In genomic region chr17:41786227-41787020, GRCh38 we compare ENCODE assay signal across 8 cellular contexts. TPM values are rescaled to one million over a fixed set of nuclear protein-coding genes. Genes with fewer than 3 reads are reported as not detected.
DNase-seq lines count a peak whose midpoint lies in the region; ATAC-seq and TF ChIP-seq lines count a peak whose summit lies in the region.

TSS of gene JUP (minus strand) at chr17:41786711. CDS start at chr17:41771854, 14,857 bp downstream.

- no peak within 1 kb of the TSS for H3K23ac ChIP-seq in trophoblast cell (ENCODE audit: low read length)

- H2BK5ac ChIP-seq in trophoblast cell (ENCODE audit: low read depth, low read length, poor library complexity): peak within 1 kb of the TSS; percentile 83

- H3K4me1 ChIP-seq in DOHH2 (ENCODE audit: control insufficient read depth, low read length): peaks cover 25% of the 10 kb centered on the region
- H3K4me1 ChIP-seq in heart left ventricle: peaks cover 13 to 60% (median 41%) of the 10 kb centered on the region in 12 donors
- H3K4me1 ChIP-seq in trophoblast cell (ENCODE audit: control insufficient read depth in 1 of 2, insufficient read depth in 2 of 2, low read length in 2 of 2): peaks cover 20 to 23% of the 10 kb centered on the region in 2 experiments
- peaks cover 0 to 51% (median 26%) of the 10 kb centered on the region in 4 donors for H3K4me1 ChIP-seq in tibial nerve

- H3K9ac ChIP-seq in trophoblast cell (ENCODE audit: low read length): peak within 1 kb of the TSS; percentile 86

- peak; percentile 62 for TF ChIP-seq CTCF in DOHH2 (IDR thresholded peaks at IDR 0.05; ENCODE audit: low read depth, low read length, poor library complexity, severe bottlenecking)
- peak; percentile 39 for TF ChIP-seq CTCF in HFF-Myc (IDR thresholded peaks at IDR 0.05; ENCODE audit: low read depth, low read length, missing control alignments)
- peak; percentile 29 to 84 (median 74) for TF ChIP-seq CTCF in heart left ventricle (IDR thresholded peaks at IDR 0.05)
- TF ChIP-seq CTCF in tibial nerve (IDR thresholded peaks at IDR 0.05): peak; percentile 34 to 83 (median 58)

- intact Hi-C loops in heart left ventricle (cut with DNase I): no loop called here

- ATAC-seq in heart left ventricle: peak; percentile 91 to 94 (median 92)

- H3K9me3 ChIP-seq in DOHH2 (ENCODE audit: control insufficient read depth, insufficient read depth, low read length): no peaks in the 10 kb centered on the region
- H3K9me3 ChIP-seq in heart left ventricle: no peaks in the 10 kb centered on the region
- no peaks in the 10 kb centered on the region for H3K9me3 ChIP-seq in trophoblast cell (ENCODE audit: insufficient read depth, low read depth, low read length)
- no peaks in the 10 kb centered on the region for H3K9me3 ChIP-seq in tibial nerve

- H3K27ac ChIP-seq in DOHH2 (ENCODE audit: low read depth, low read length) (no peak within 1 kb of the TSS), heart left ventricle (peak within 1 kb of the TSS; percentile 86 to 98 (median 96)), trophoblast cell (ENCODE audit: low read depth, low read length) (peak within 1 kb of the TSS; percentile 93), tibial nerve (peak within 1 kb of the TSS; percentile 65 to 93 (median 84))

- peak; percentile 98 to 100 for TF ChIP-seq POLR2A in heart left ventricle (IDR thresholded peaks at IDR 0.05)
- peak; percentile 79 to 99 for TF ChIP-seq POLR2A in tibial nerve (IDR thresholded peaks at IDR 0.05)

- H4K8ac ChIP-seq in trophoblast cell (ENCODE audit: low read depth, low read length): peak within 1 kb of the TSS; percentile 95

- H3K79me2 ChIP-seq in DOHH2 (ENCODE audit: control insufficient read depth, low read length) (no peaks in the 10 kb centered on the region), trophoblast cell (ENCODE audit: control insufficient read depth, insufficient read depth, low read length, poor library complexity) (peaks cover 43% of the 10 kb centered on the region)

- H3K27me3 ChIP-seq in DOHH2 (ENCODE audit: control insufficient read depth, low read length) (peaks cover 65% of the 10 kb centered on the region), heart left ventricle (no peaks in the 10 kb centered on the region), trophoblast cell (ENCODE audit: insufficient read depth, low read length) (no peaks in the 10 kb centered on the region), tibial nerve (no peaks in the 10 kb centered on the region)

- 1% methylated on average over 30 to 79 of the region's 79 CpGs for WGBS in heart left ventricle, 4 donors
- WGBS in trophoblast cell (ENCODE audit: extremely low coverage, insufficient coverage, insufficient read length): no CpG with 5 or more reads among the region's 79 CpGs
- WGBS in tibial nerve, 2 donors: 0 to 1% methylated on average over 20 to 31 of the region's 79 CpGs

- peak within 1 kb of the TSS; percentile 48 for H2AFZ ChIP-seq in trophoblast cell (ENCODE audit: insufficient read depth, low read length, poor library complexity)

- H4K91ac ChIP-seq in trophoblast cell (ENCODE audit: low read depth, low read length): peak within 1 kb of the TSS; percentile 98

- H4K12ac ChIP-seq in trophoblast cell (ENCODE audit: low read depth, low read length): peak within 1 kb of the TSS; percentile 78

- TF ChIP-seq EP300 in tibial nerve (IDR thresholded peaks at IDR 0.05): peak; percentile 68 to 96

- H2BK12ac ChIP-seq in trophoblast cell (ENCODE audit: low read length): no peak within 1 kb of the TSS

- H2BK120ac ChIP-seq in trophoblast cell (ENCODE audit: insufficient read depth, low read length, poor library complexity): peak within 1 kb of the TSS; percentile 93

- DNase-seq in HFF-Myc (ENCODE audit: extremely low read depth, low read depth): peak; percentile 93
- peak; percentile 95 for DNase-seq in NCI-H1417 treated with DMSO at 0.1 percent for 48 hours (lab: John Stamatoyannopoulos, UW)
- DNase-seq in T-helper 1 cell: peak; percentile 69 to 87 (median 79)
- peak; percentile 89 for DNase-seq in amniotic stem cell (lab: John Stamatoyannopoulos, UW)
- DNase-seq in heart left ventricle: peak; percentile 99 to 100 (median 99)
- peak; percentile 100 for DNase-seq in trophoblast cell
- peak; percentile 95 to 98 for DNase-seq in tibial nerve (ENCODE audit: low spot score in 2 of 2)

- H3K9me2 ChIP-seq in DOHH2 (replicated peaks; ENCODE audit: control insufficient read depth, low read length): no peaks in the 10 kb centered on the region

- peak within 1 kb of the TSS; percentile 99 for H3K4ac ChIP-seq in trophoblast cell (ENCODE audit: low read depth, low read length)

- H3K4me2 ChIP-seq in DOHH2 (ENCODE audit: low read length) (peak within 1 kb of the TSS; percentile 61), trophoblast cell (ENCODE audit: low read length) (peak within 1 kb of the TSS; percentile 83)

- H3F3A ChIP-seq in DOHH2 (ENCODE audit: control insufficient read depth, insufficient read depth): no peaks in the 10 kb centered on the region

- H3K36me3 ChIP-seq in DOHH2 (ENCODE audit: control insufficient read depth, low read length) (no peaks in the 10 kb centered on the region), heart left ventricle (no peaks in the 10 kb centered on the region), trophoblast cell (ENCODE audit: control insufficient read depth in 1 of 2, insufficient read depth in 2 of 2, low read length in 2 of 2) (peaks cover 5 to 13% of the 10 kb centered on the region in 2 experiments), tibial nerve (no peaks in the 10 kb centered on the region)

- H3K79me1 ChIP-seq in trophoblast cell (ENCODE audit: low read length): peaks cover 26% of the 10 kb centered on the region

- peak within 1 kb of the TSS; percentile 97 for H3K14ac ChIP-seq in trophoblast cell (ENCODE audit: low read length)

- peak within 1 kb of the TSS; percentile 98 for H3K18ac ChIP-seq in trophoblast cell (ENCODE audit: low read length)

- H4K20me1 ChIP-seq in DOHH2 (ENCODE audit: control insufficient read depth, insufficient read depth, low read depth, low read length): no peaks in the 10 kb centered on the region

- peak within 1 kb of the TSS; percentile 62 for H3K4me3 ChIP-seq in DOHH2 (ENCODE audit: low read length)
- peak within 1 kb of the TSS; percentile 51 for H3K4me3 ChIP-seq in HFF-Myc (replicated peaks; ENCODE audit: low read depth, low read length)
- peak within 1 kb of the TSS; percentile 75 to 99 (median 88) for H3K4me3 ChIP-seq in heart left ventricle
- H3K4me3 ChIP-seq in trophoblast cell (ENCODE audit: low read depth, low read length): peak within 1 kb of the TSS; percentile 94
- peak within 1 kb of the TSS; percentile 63 to 87 (median 76) for H3K4me3 ChIP-seq in tibial nerve

- peak within 1 kb of the TSS; percentile 99 for H2AK5ac ChIP-seq in trophoblast cell (ENCODE audit: low read length)

RNA-seq across cellular contexts. Expression of gene JUP, which starts in this region (rescaled TPM):
- total RNA-seq in heart left ventricle (100 to 1,000 TPM; 143 to 503 (median 166) TPM), tibial nerve (10 to 100 TPM; 42.9 to 57.7 (median 51.6) TPM)
- polyA plus RNA-seq in heart left ventricle: 100 to 1,000 TPM in 1 of 2 donors, 10 to 100 TPM in 1; 94.6 to 148 TPM
- polyA plus RNA-seq in trophoblast cell (2013): 367 and 395 TPM in 2 replicates
